ENCODE assay signal across 11 cellular contexts in the genomic region with DNA sequence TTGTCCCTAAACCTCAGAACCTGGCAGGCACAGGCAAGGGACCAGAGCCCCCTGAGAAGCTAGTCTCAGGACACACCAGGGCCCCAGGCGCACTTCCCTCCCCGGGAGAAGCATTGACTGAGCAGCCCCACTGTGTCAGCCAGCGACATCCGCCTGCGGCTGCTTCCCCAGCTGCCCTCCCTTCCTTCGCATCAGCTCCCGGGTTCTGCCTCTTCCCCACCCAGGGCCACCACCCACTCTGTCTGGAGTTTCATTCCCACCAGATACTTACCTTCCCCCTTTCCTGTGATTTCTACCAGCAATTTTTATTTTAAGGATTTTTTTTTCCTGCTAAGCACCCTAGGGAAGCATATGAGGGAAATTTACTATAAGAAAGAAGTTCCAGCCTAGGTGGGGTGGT.
A peak's percentile ranks its signal among the peaks of the same experiment; 100 is the strongest.
DNase-seq lines count a peak whose midpoint lies in the region; ATAC-seq and TF ChIP-seq lines count a peak whose summit lies in the region.
"Had no signal": no experiment of that assay in that cellular context is flagged by ENCODE, and none has a peak within 500 bp of the region (broad histone marks: within the 10 kb centered on the region; RNA-seq: fewer than 3 reads in every experiment).

No MANE protein-coding gene starts in this region.

- no peak for DNase-seq in stimulated activated naive CD8-positive, alpha-beta T cell treated with anti-CD3 and anti-CD28 coated beads, Interleukin-15, amount 100 ng/mL, for 72 hours
- no peak for DNase-seq in stimulated activated naive CD8-positive, alpha-beta T cell treated with anti-CD3 and anti-CD28 coated beads, Interleukin-15, Interleukin-2, amounts not matched to agents 100 U/mL and 50 U/mL, for 24 hours
- DNase-seq in Right ventricle myocardium inferior (ENCODE audit: missing footprints) (peak; percentile 83), neural crest cell (ENCODE audit: low read depth, low spot score) (no peak), DMS79 (lab: John Stamatoyannopoulos, UW) (no peak), DMS53 (lab: John Stamatoyannopoulos, UW) (no peak), NCI-H345 treated with DMSO at 0.1 percent for 48 hours (lab: John Stamatoyannopoulos, UW; ENCODE audit: unreplicated experiment) (no peak), NCI-H748 (lab: John Stamatoyannopoulos, UW; ENCODE audit: unreplicated experiment) (no peak)
- DNase-seq: activated CD4-positive, alpha-beta T cell treated with anti-CD3 and anti-CD28 coated beads, Interleukin-2, amount 50 U/mL, for 4 hours; cortex of kidney; left colon had no signal

- intact Hi-C loops in Right ventricle myocardium inferior (cut with DNase I) = loop anchor here (5.0 kb wide), 1 partner anchor 86 kb away; no protein-coding TSS in a partner anchor

- H3K27ac Mint-ChIP-seq in stimulated activated naive CD8-positive, alpha-beta T cell treated with anti-CD3 and anti-CD28 coated beads, Interleukin-15, amount 100 ng/mL, for 72 hours = peak overlapping the region in 1 of 2 donors; percentile 23
- H3K27ac Mint-ChIP-seq in neural crest cell (ENCODE audit: unreplicated experiment) = peak overlapping the region; percentile 9

- H3K9me3 Mint-ChIP-seq in stimulated activated naive CD8-positive, alpha-beta T cell treated with anti-CD3 and anti-CD28 coated beads, Interleukin-15, amount 100 ng/mL, for 72 hours = peaks cover 1 to 3% of the 10 kb centered on the region in 2 donors
- peaks cover 4% of the 10 kb centered on the region for H3K9me3 Mint-ChIP-seq in neural crest cell

- peak overlapping the region in 1 of 2 donors; percentile 16 for H3K4me3 Mint-ChIP-seq in stimulated activated naive CD8-positive, alpha-beta T cell treated with anti-CD3 and anti-CD28 coated beads, Interleukin-15, amount 100 ng/mL, for 72 hours
- H3K4me3 Mint-ChIP-seq in neural crest cell = no peak overlapping the region

- peaks cover 57% of the 10 kb centered on the region for H3K4me1 Mint-ChIP-seq in stimulated activated naive CD8-positive, alpha-beta T cell treated with anti-CD3 and anti-CD28 coated beads, Interleukin-15, amount 100 ng/mL, for 72 hours
- H3K4me1 Mint-ChIP-seq in neural crest cell = peaks cover 66% of the 10 kb centered on the region

- H3K36me3 Mint-ChIP-seq in neural crest cell (ENCODE audit: low read depth) = peaks cover 5% of the 10 kb centered on the region

- no peak for TF ChIP-seq CTCF in neural crest cell (conservative IDR thresholded peaks at IDR 0.05)

- peak; percentile 43 for ATAC-seq in stimulated activated naive CD8-positive, alpha-beta T cell treated with anti-CD3 and anti-CD28 coated beads, Interleukin-15, amount 100 ng/mL, for 72 hours
- no peak for ATAC-seq in stimulated activated naive CD8-positive, alpha-beta T cell treated with anti-CD3 and anti-CD28 coated beads, Interleukin-15, Interleukin-2, amounts not matched to agents 100 U/mL and 50 U/mL, for 24 hours
- peak; percentile 68 for ATAC-seq in Right ventricle myocardium inferior
- ATAC-seq: left colon had no signal

- H3K27me3 Mint-ChIP-seq in stimulated activated naive CD8-positive, alpha-beta T cell treated with anti-CD3 and anti-CD28 coated beads, Interleukin-15, amount 100 ng/mL, for 72 hours = no peaks in the 10 kb centered on the region
- H3K27me3 Mint-ChIP-seq in neural crest cell (ENCODE audit: low read depth) = peaks cover 4% of the 10 kb centered on the region
